Comparison of ENCODE assay signal across 33 cellular contexts in the genomic region with DNA sequence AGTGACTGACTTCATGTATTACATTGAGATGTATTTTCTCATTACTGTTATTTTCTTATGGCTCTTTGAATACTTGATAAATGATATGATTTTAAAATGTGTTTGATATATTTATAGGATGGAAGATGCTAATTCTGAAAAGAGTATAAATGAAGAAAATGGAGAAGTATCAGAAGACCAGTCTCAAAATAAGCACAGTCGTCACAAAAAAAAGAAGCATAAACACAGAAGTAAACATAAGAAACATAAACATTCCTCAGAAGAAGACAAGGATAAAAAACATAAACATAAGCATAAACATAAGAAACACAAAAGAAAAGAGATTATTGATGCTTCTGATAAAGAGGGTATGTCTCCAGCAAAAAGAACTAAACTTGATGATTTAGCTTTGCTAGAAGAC. TPM values are rescaled to one million over a fixed set of nuclear protein-coding genes. Genes with fewer than 3 reads are reported as not detected.
A peak's percentile ranks its signal among the peaks of the same experiment; 100 is the strongest.
DNase-seq lines count a peak whose midpoint lies in the region; ATAC-seq and TF ChIP-seq lines count a peak whose summit lies in the region.
"Had no signal": no experiment of that assay in that cellular context is flagged by ENCODE, and none has a peak within 500 bp of the region (broad histone marks: within the 10 kb centered on the region; RNA-seq: fewer than 3 reads in every experiment).

No MANE protein-coding gene starts in this region.

- no peak overlapping the region for H3K4me3 Mint-ChIP-seq in T-helper 1 cell treated with Interleukin-12 subunit alpha and Interleukin-12 subunit beta and Interleukin-4 antibody, amounts not matched to agents 30 μg/mL and 1 μg/mL, for 36 hours
- peak overlapping the region in 1 of 4 donors; percentile 49 for H3K4me3 Mint-ChIP-seq in CD4-positive, CD25-positive, alpha-beta regulatory T cell
- no peak overlapping the region for H3K4me3 Mint-ChIP-seq in WTC11
- no peak overlapping the region for H3K4me3 Mint-ChIP-seq in mesothelial cell of epicardium
- H3K4me3 Mint-ChIP-seq: activated CD4-positive, alpha-beta memory T cell treated with anti-CD3 and anti-CD28 coated beads for 36 hours; GM23338 had no signal

- H3K27me3 Mint-ChIP-seq in T-helper 1 cell treated with Interleukin-12 subunit alpha and Interleukin-12 subunit beta and Interleukin-4 antibody, amounts not matched to agents 30 μg/mL and 1 μg/mL, for 36 hours (ENCODE audit: low read depth) = no peaks in the 10 kb centered on the region
- H3K27me3 Mint-ChIP-seq in CD4-positive, CD25-positive, alpha-beta regulatory T cell = no peaks in the 10 kb centered on the region
- H3K27me3 Mint-ChIP-seq in WTC11 (ENCODE audit: low read depth) (no peaks in the 10 kb centered on the region), mesothelial cell of epicardium (ENCODE audit: low read depth) (no peaks in the 10 kb centered on the region)
- H3K27me3 Mint-ChIP-seq: activated CD4-positive, alpha-beta memory T cell treated with anti-CD3 and anti-CD28 coated beads for 36 hours had no signal

- ATAC-seq in CD4-positive, CD25-positive, alpha-beta regulatory T cell (ENCODE audit: low read depth in 2 of 2) = no peak
- ATAC-seq in WTC11 (no peak), GM21723 (IDR thresholded peaks at IDR 0.05; ENCODE audit: unreplicated experiment) (no peak)
- ATAC-seq: GM23338, PC-3 had no signal

- peak overlapping the region; percentile 23 for H3K4me3 ChIP-seq in CD4-positive, CD25-positive, alpha-beta regulatory T cell (ENCODE audit: low read depth, low read length)
- H3K4me3 ChIP-seq: GM23338, sigmoid colon, testis had no signal

- no peaks in the 10 kb centered on the region for H3K9me3 ChIP-seq in CD4-positive, CD25-positive, alpha-beta regulatory T cell (ENCODE audit: control insufficient read depth in 2 of 2, low read length in 2 of 2)
- H3K9me3 ChIP-seq: sigmoid colon, SK-N-SH, testis had no signal

- H3K4me1 ChIP-seq in CD4-positive, CD25-positive, alpha-beta regulatory T cell (ENCODE audit: control insufficient read depth, insufficient read depth, low read length, poor library complexity, severe bottlenecking) = peaks cover 59% of the 10 kb centered on the region
- H3K4me1 ChIP-seq: testis had no signal

- no peaks in the 10 kb centered on the region for H3K27me3 ChIP-seq in CD4-positive, CD25-positive, alpha-beta regulatory T cell (ENCODE audit: control insufficient read depth, insufficient read depth, low read length)
- H3K27me3 ChIP-seq: sigmoid colon, testis had no signal

- H3K36me3 ChIP-seq in CD4-positive, CD25-positive, alpha-beta regulatory T cell (ENCODE audit: control insufficient read depth, insufficient read depth, low read length) = peaks cover 46% of the 10 kb centered on the region

- no peaks in the 10 kb centered on the region for H3K9me3 Mint-ChIP-seq in T-helper 1 cell treated with Interleukin-12 subunit alpha and Interleukin-12 subunit beta and Interleukin-4 antibody, amounts not matched to agents 30 μg/mL and 1 μg/mL, for 36 hours
- no peaks in the 10 kb centered on the region for H3K9me3 Mint-ChIP-seq in CD4-positive, CD25-positive, alpha-beta regulatory T cell
- H3K9me3 Mint-ChIP-seq in WTC11 (no peaks in the 10 kb centered on the region), mesothelial cell of epicardium (no peaks in the 10 kb centered on the region)
- H3K9me3 Mint-ChIP-seq: activated CD4-positive, alpha-beta memory T cell treated with anti-CD3 and anti-CD28 coated beads for 36 hours; CD8-positive, alpha-beta T cell; GM23338; T-helper 2 cell treated with Interferon-gamma antibody and Interleukin-4, amounts not matched to agents 5 μg/mL and 100 μg/mL, for 36 hours had no signal

- peaks cover 51% of the 10 kb centered on the region for H3K36me3 Mint-ChIP-seq in T-helper 1 cell treated with Interleukin-12 subunit alpha and Interleukin-12 subunit beta and Interleukin-4 antibody, amounts not matched to agents 30 μg/mL and 1 μg/mL, for 36 hours (ENCODE audit: low read depth)
- peaks cover 42% of the 10 kb centered on the region for H3K36me3 Mint-ChIP-seq in CD4-positive, CD25-positive, alpha-beta regulatory T cell
- peaks cover 35% of the 10 kb centered on the region for H3K36me3 Mint-ChIP-seq in WTC11
- H3K36me3 Mint-ChIP-seq in mesothelial cell of epicardium = peaks cover 38% of the 10 kb centered on the region

- CTCF ChIA-PET in WTC11 (lab: Charles Lee) = no interaction called here

- H3K27ac Mint-ChIP-seq in T-helper 1 cell treated with Interleukin-12 subunit alpha and Interleukin-12 subunit beta and Interleukin-4 antibody, amounts not matched to agents 30 μg/mL and 1 μg/mL, for 36 hours = peak overlapping the region; percentile 22
- peak overlapping the region; percentile 12 to 87 (median 86) for H3K27ac Mint-ChIP-seq in CD4-positive, CD25-positive, alpha-beta regulatory T cell
- peak overlapping the region; percentile 26; the same call in 1 of the 2 replicates for H3K27ac Mint-ChIP-seq in WTC11
- peak overlapping the region; percentile 1 for H3K27ac Mint-ChIP-seq in mesothelial cell of epicardium
- H3K27ac Mint-ChIP-seq: GM23338 had no signal

- POLR2A ChIA-PET in WTC11 (lab: Charles Lee) = no interaction called here

- TF ChIP-seq CTCF in WTC11 (IDR thresholded peaks at IDR 0.05) (no peak), mesothelial cell of epicardium (IDR thresholded peaks at IDR 0.05; ENCODE audit: unreplicated experiment) (no peak)

- no peak for DNase-seq in T-helper 1 cell
- DNase-seq in CD4-positive, CD25-positive, alpha-beta regulatory T cell = no peak
- DNase-seq in WTC11 (ENCODE audit: low spot score) = no peak
- no peak for DNase-seq in mesothelial cell of epicardium (ENCODE audit: low spot score in 2 of 2, unreplicated experiment in 2 of 2)
- DNase-seq in NCI-H1930 (lab: John Stamatoyannopoulos, UW) = no peak
- no peak for DNase-seq in GM03348 (ENCODE audit: low spot score)
- DNase-seq: activated CD4-positive, alpha-beta memory T cell treated with anti-CD3 and anti-CD28 coated beads for 36 hours; amygdala; CD8-positive, alpha-beta T cell; DMS 273 treated with DMSO at 0.1 percent for 48 hours; effector CD4-positive, alpha-beta T cell; erythroblast; head of caudate nucleus; kidney; midbrain; NCI-H1092; NCI-H187 treated with DMSO at 0.1 percent for 48 hours; NCI-H526; NK-92 treated with Interleukin-12 subunit alpha and Interleukin-12 subunit beta, amount 100 ng/mL, for 24 hours; PC-3; posterior cingulate gyrus; sigmoid colon; SK-N-SH; stimulated activated CD4-positive, alpha-beta T cell treated with anti-CD3 and anti-CD28 coated beads, Interleukin-4, amount 100 ng/mL, for 4 hours; stimulated activated naive CD4-positive, alpha-beta T cell; testis had no signal

- H3K4me1 Mint-ChIP-seq in T-helper 1 cell treated with Interleukin-12 subunit alpha and Interleukin-12 subunit beta and Interleukin-4 antibody, amounts not matched to agents 30 μg/mL and 1 μg/mL, for 36 hours (ENCODE audit: low read depth) = peaks cover 61% of the 10 kb centered on the region
- H3K4me1 Mint-ChIP-seq in CD4-positive, CD25-positive, alpha-beta regulatory T cell = peaks cover 45 to 85% (median 75%) of the 10 kb centered on the region in 4 donors
- H3K4me1 Mint-ChIP-seq in WTC11 (peaks cover 12% of the 10 kb centered on the region), mesothelial cell of epicardium (peaks cover 28% of the 10 kb centered on the region)

- peak overlapping the region; percentile 68 for H3K27ac ChIP-seq in CD4-positive, CD25-positive, alpha-beta regulatory T cell (ENCODE audit: insufficient read depth, low read length, poor library complexity, severe bottlenecking)
- H3K27ac ChIP-seq: 22Rv1, sigmoid colon, testis had no signal

TF ChIP-seq in WTC11, 78 proteins besides CTCF, POLR2A, EP300 and RAD21 (continues in another document):
- TF ChIP-seq, protein P1, sequence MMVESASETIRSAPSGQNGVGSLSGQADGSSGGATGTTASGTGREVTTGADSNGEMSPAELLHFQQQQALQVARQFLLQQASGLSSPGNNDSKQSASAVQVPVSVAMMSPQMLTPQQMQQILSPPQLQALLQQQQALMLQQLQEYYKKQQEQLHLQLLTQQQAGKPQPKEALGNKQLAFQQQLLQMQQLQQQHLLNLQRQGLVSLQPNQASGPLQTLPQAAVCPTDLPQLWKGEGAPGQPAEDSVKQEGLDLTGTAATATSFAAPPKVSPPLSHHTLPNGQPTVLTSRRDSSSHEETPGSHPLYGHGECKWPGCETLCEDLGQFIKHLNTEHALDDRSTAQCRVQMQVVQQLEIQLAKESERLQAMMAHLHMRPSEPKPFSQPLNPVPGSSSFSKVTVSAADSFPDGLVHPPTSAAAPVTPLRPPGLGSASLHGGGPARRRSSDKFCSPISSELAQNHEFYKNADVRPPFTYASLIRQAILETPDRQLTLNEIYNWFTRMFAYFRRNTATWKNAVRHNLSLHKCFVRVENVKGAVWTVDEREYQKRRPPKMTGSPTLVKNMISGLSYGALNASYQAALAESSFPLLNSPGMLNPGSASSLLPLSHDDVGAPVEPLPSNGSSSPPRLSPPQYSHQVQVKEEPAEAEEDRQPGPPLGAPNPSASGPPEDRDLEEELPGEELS (CRISPR knock-in tag; IDR thresholded peaks at IDR 0.05) = no peak
- no peak for TF ChIP-seq ZNF416 (CRISPR knock-in tag; IDR thresholded peaks at IDR 0.05)
- TF ChIP-seq ZBTB21 (CRISPR knock-in tag; IDR thresholded peaks at IDR 0.05; ENCODE audit: borderline replicate concordance) = no peak
- no peak for TF ChIP-seq FOXP1 (CRISPR knock-in tag; IDR thresholded peaks at IDR 0.05; ENCODE audit: borderline replicate concordance)
- TF ChIP-seq, protein P2, sequence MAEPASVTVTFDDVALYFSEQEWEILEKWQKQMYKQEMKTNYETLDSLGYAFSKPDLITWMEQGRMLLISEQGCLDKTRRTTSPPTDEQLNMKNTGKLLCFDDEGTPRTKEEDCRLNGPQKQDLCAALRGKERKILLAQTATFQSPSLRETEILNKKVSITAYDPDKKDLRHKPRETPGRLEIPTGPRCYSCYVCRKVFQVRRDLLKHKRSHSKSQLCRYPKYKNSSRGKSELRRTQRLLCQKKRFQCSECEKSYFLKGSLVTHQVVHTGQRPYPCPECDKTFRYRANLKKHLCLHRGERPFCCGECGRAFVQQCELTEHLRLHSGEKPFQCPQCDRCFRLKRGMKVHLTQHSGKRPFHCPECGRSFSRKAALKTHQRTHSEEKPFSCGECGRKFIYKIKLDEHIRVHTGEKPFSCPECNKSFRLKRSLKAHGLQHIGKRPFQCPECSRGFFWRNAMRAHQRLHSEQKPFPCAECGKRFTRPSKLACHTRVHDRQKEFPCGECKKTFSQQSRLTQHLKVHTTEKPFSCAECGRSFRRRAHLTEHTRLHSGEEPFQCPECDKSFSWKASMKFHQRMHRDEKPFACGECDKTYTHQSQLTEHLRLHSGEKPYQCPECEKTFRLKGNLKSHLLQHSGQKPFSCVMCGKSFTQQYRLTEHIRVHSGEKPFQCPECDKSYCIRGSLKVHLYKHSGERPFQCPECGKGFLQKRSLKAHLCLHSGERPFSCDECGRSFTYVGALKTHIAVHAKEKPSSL (CRISPR knock-in tag; conservative IDR thresholded peaks at IDR 0.05) = no peak
- no peak for TF ChIP-seq FOXK1 (CRISPR knock-in tag; IDR thresholded peaks at IDR 0.05)

RNA-seq across cellular contexts. Expression of a gene that starts 47.5 kb away (rescaled TPM):
- total RNA-seq in CD4-positive, CD25-positive, alpha-beta regulatory T cell = not detected
- under 1 TPM in 2 of 4 donors, not detected in 2; 0.08 to 0.22 TPM for polyA plus RNA-seq in CD4-positive, CD25-positive, alpha-beta regulatory T cell
- total RNA-seq in WTC11 (2021) (not detected in 3 replicates), mesothelial cell of epicardium (not detected in 3 replicates)
- total RNA-seq: activated CD4-positive, alpha-beta memory T cell treated with anti-CD3 and anti-CD28 coated beads for 36 hours; CD8-positive, alpha-beta T cell; GM23338; kidney; liver; PC-3; sigmoid colon had no signal
- polyA plus RNA-seq: GM23338, liver, neural cell, SK-N-SH had no signal

Comparison
In these comparisons a context has a peak if more than half of its experiments do, and no peak if none do; other contexts are left out.
1. H3K27ac Mint-ChIP-seq: peak in every context shown above with its lines; median percentile 86 in CD4-positive, CD25-positive, alpha-beta regulatory T cell; 26 in WTC11; 22 in T-helper 1 cell treated with Interleukin-12 subunit alpha and Interleukin-12 subunit beta and Interleukin-4 antibody, amounts not matched to agents 30 μg/mL and 1 μg/mL, for 36 hours; 1 in mesothelial cell of epicardium.